ENCODE assay signal across 20 cellular contexts in the genomic region with DNA sequence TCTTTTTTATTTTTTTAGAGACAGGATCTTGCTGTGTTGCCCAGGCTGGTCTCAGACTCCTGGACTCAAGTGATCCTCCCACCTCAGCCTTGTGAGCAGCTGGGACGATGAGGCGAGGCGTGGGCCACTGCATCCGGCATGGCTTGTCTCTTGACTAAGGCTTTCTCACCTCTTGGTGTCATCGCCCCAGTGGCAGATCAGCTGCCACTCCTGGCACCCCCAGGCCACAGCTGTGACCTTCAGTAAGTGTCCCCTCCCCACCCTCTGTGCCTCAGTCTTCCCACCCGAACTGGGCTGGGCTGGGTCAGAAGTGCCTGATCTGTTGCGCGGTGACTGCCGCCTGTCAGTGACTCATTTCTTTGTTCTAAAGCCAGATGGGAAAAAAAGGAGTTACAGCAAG. TPM values are rescaled to one million over a fixed set of nuclear protein-coding genes. Genes with fewer than 3 reads are reported as not detected.
DNase-seq lines count a peak whose midpoint lies in the region; ATAC-seq, FAIRE-seq and TF ChIP-seq lines count a peak whose summit lies in the region.
"Had no signal": no experiment of that assay in that cellular context is flagged by ENCODE, and none has a peak within 500 bp of the region (broad histone marks: within the 10 kb centered on the region; RNA-seq: fewer than 3 reads in every experiment).

No MANE protein-coding gene starts in this region.

- no peak for FAIRE-seq in astrocyte (lab: Jason Lieb, UNC)
- FAIRE-seq: colon had no signal

- no peak for ATAC-seq in HG03095 (IDR thresholded peaks at IDR 0.05; ENCODE audit: unreplicated experiment)
- ATAC-seq: gastroesophageal sphincter, GM23338, sciatic nerve had no signal

- H3K27ac ChIP-seq in astrocyte (ENCODE audit: low read depth, low read length) (no peak overlapping the region), suprapubic skin (peak overlapping the region; percentile 88), sigmoid colon (no peak overlapping the region), tibial nerve (peak overlapping the region in 2 of 4 donors; percentile 72 to 93)
- H3K27ac ChIP-seq: 22Rv1, epithelial cell of prostate, gastroesophageal sphincter had no signal

- H3K4me2 ChIP-seq in astrocyte (ENCODE audit: low read length), result no peak overlapping the region
- H3K4me2 ChIP-seq: GM23338 had no signal

- 55% methylated on average over 9 of the region's 9 CpGs for WGBS in suprapubic skin
- 83 to 91% methylated on average over 9 of the region's 9 CpGs for WGBS in sigmoid colon, 2 donors
- 64 to 66% methylated on average over 9 of the region's 9 CpGs for WGBS in tibial nerve, 2 donors

- intact Hi-C loops in sigmoid colon (cut with DNase I), result loop anchor here (5.0 kb wide), 2 partner anchors 44 to 169 kb away; partner anchors contain the start of genes ATF4 and TAB1

- H3K9ac ChIP-seq in astrocyte (ENCODE audit: low read length), result no peak overlapping the region

- H3K9me3 ChIP-seq in astrocyte (ENCODE audit: insufficient read depth, low read depth, low read length) (no peaks in the 10 kb centered on the region), suprapubic skin (no peaks in the 10 kb centered on the region), sigmoid colon (no peaks in the 10 kb centered on the region), tibial nerve (no peaks in the 10 kb centered on the region)
- H3K9me3 ChIP-seq: gastroesophageal sphincter had no signal

- peaks cover 5% of the 10 kb centered on the region for H4K20me1 ChIP-seq in astrocyte (ENCODE audit: insufficient read depth, low read length)

- peak overlapping the region; percentile 47 for H2AFZ ChIP-seq in astrocyte (ENCODE audit: low read depth, low read length)
- H2AFZ ChIP-seq: GM23338 had no signal

- no peak overlapping the region for H3K27ac Mint-ChIP-seq in astrocyte (ENCODE audit: unreplicated experiment)
- H3K27ac Mint-ChIP-seq: GM23338 had no signal

- no peaks in the 10 kb centered on the region for H3K9me3 Mint-ChIP-seq in astrocyte (ENCODE audit: unreplicated experiment)
- H3K9me3 Mint-ChIP-seq: GM23338 had no signal

- H3K27me3 Mint-ChIP-seq in astrocyte (ENCODE audit: low read depth, unreplicated experiment), result peaks cover 3% of the 10 kb centered on the region

- H3K27me3 ChIP-seq in astrocyte (ENCODE audit: insufficient read depth, low read length) (no peaks in the 10 kb centered on the region), suprapubic skin (no peaks in the 10 kb centered on the region), sigmoid colon (no peaks in the 10 kb centered on the region), tibial nerve (no peaks in the 10 kb centered on the region)
- H3K27me3 ChIP-seq: gastroesophageal sphincter had no signal

- H3K79me2 ChIP-seq in astrocyte (ENCODE audit: insufficient read depth, low read length), result no peaks in the 10 kb centered on the region

- H3K4me3 ChIP-seq in astrocyte (ENCODE audit: insufficient read depth, low read depth, low read length), result no peak overlapping the region
- no peak overlapping the region for H3K4me3 ChIP-seq in suprapubic skin
- H3K4me3 ChIP-seq in sigmoid colon, result no peak overlapping the region
- H3K4me3 ChIP-seq in tibial nerve, result no peak overlapping the region
- H3K4me3 ChIP-seq: gastroesophageal sphincter, GM23338 had no signal

- TF ChIP-seq EP300 in suprapubic skin (IDR thresholded peaks at IDR 0.05) (no peak), sigmoid colon (IDR thresholded peaks at IDR 0.05) (no peak), tibial nerve (IDR thresholded peaks at IDR 0.05) (no peak)

- H3K36me3 ChIP-seq in astrocyte (ENCODE audit: insufficient read depth, low read length), result no peaks in the 10 kb centered on the region
- H3K36me3 ChIP-seq in suprapubic skin, result no peaks in the 10 kb centered on the region
- H3K36me3 ChIP-seq in sigmoid colon, result no peaks in the 10 kb centered on the region
- H3K36me3 ChIP-seq in tibial nerve, result peaks cover 0 to 2% (median 0%) of the 10 kb centered on the region in 3 donors

- TF ChIP-seq POLR2A in suprapubic skin (IDR thresholded peaks at IDR 0.05), result no peak
- TF ChIP-seq POLR2A in sigmoid colon (IDR thresholded peaks at IDR 0.05), result no peak
- no peak for TF ChIP-seq POLR2A in tibial nerve (IDR thresholded peaks at IDR 0.05)

- peaks cover 2% of the 10 kb centered on the region for H3K36me3 Mint-ChIP-seq in astrocyte (ENCODE audit: low read depth, unreplicated experiment)

- DNase-seq in DMS53 (lab: John Stamatoyannopoulos, UW) (peak; percentile 15), DMS53 treated with DMSO at 0.1 percent for 48 hours (lab: John Stamatoyannopoulos, UW; ENCODE audit: unreplicated experiment) (no peak), astrocyte (ENCODE audit: low read depth) (no peak), iPS-NIHi7 (ENCODE audit: extremely low spot score) (peak; percentile 3), suprapubic skin (ENCODE audit: low spot score in 2 of 2) (no peak), sigmoid colon (no peak), tibial nerve (ENCODE audit: low spot score in 2 of 2) (no peak)
- DNase-seq: activated CD8-positive, alpha-beta memory T cell treated with anti-CD3 and anti-CD28 coated beads, Interleukin-2, amount 50 U/mL, for 4 hours; aorta; DMS 273 treated with DMSO at 0.1 percent for 48 hours; MM.1S; NCI-H1930; NCI-H345 had no signal

- H3K4me1 ChIP-seq in astrocyte (ENCODE audit: insufficient read depth, low read length) (peaks cover 27% of the 10 kb centered on the region), suprapubic skin (peaks cover 67% of the 10 kb centered on the region), sigmoid colon (peaks cover 0 to 22% (median 19%) of the 10 kb centered on the region in 4 donors), tibial nerve (peaks cover 0 to 39% (median 10%) of the 10 kb centered on the region in 4 donors)

- peaks cover 10% of the 10 kb centered on the region for H3K4me1 Mint-ChIP-seq in astrocyte (ENCODE audit: low read depth, unreplicated experiment)

- no peak for TF ChIP-seq CTCF in astrocyte (IDR thresholded peaks at IDR 0.05; ENCODE audit: insufficient read depth, low read depth, low read length)
- no peak for TF ChIP-seq CTCF in suprapubic skin (IDR thresholded peaks at IDR 0.05)
- no peak for TF ChIP-seq CTCF in sigmoid colon (IDR thresholded peaks at IDR 0.05)
- no peak for TF ChIP-seq CTCF in tibial nerve (IDR thresholded peaks at IDR 0.05)

- H3K4me3 Mint-ChIP-seq in astrocyte (ENCODE audit: unreplicated experiment), result no peak overlapping the region
- H3K4me3 Mint-ChIP-seq: GM23338 had no signal

RNA-seq across cellular contexts. Expression of gene SYNGR1, which starts 3.6 kb away (rescaled TPM):
- 12.0 and 14.1 TPM in 2 replicates for total RNA-seq in astrocyte
- 10 to 100 TPM; 34.6 to 52.5 (median 44.3) TPM for total RNA-seq in suprapubic skin
- 10 to 100 TPM; 14.5 to 29.4 (median 20.2) TPM for total RNA-seq in sigmoid colon
- polyA plus RNA-seq in sigmoid colon, result 1 to 10 TPM in 2 of 3 donors, under 1 TPM in 1; 0.69 to 8.4 (median 7.5) TPM
- total RNA-seq in tibial nerve, result 10 to 100 TPM; 21.1 to 32.8 (median 25.5) TPM

RNA-seq across cellular contexts. Expression of gene RPL3, which starts 33.9 kb away (rescaled TPM):
- total RNA-seq in astrocyte, result 1,056 and 1,182 TPM in 2 replicates
- total RNA-seq in suprapubic skin, result 1,000 to 10,000 TPM; 2,537 to 3,396 (median 3,080) TPM
- total RNA-seq in sigmoid colon, result 1,000 to 10,000 TPM; 1,532 to 2,212 (median 2,076) TPM
- 1,000 to 10,000 TPM; 2,602 to 4,917 (median 3,303) TPM for polyA plus RNA-seq in sigmoid colon
- 1,000 to 10,000 TPM; 1,869 to 2,331 (median 1,970) TPM for total RNA-seq in tibial nerve

RNA-seq across cellular contexts. Expression of gene TAB1, which starts 46.2 kb away (rescaled TPM):
- total RNA-seq in astrocyte (13.4 and 13.8 TPM in 2 replicates), suprapubic skin (10 to 100 TPM; 16.9 to 35.4 (median 23.3) TPM), sigmoid colon (10 to 100 TPM; 19.6 to 24.6 (median 21.3) TPM), tibial nerve (10 to 100 TPM; 29.7 to 33.7 (median 32.0) TPM)
- polyA plus RNA-seq in sigmoid colon, result 10 to 100 TPM in 1 of 3 donors, 1 to 10 TPM in 2; 8.8 to 17.5 (median 9.0) TPM

Comparison
In these comparisons a context has a peak if more than half of its experiments do, and no peak if none do; other contexts are left out.
1. DNase-seq: peak in DMS53 (single experiment) and iPS-NIHi7 (single experiment); none in DMS53 treated with DMSO at 0.1 percent for 48 hours (single experiment), astrocyte (single experiment), suprapubic skin (0 of 2), sigmoid colon (single experiment) and tibial nerve (0 of 2).